In the genomic region with DNA sequence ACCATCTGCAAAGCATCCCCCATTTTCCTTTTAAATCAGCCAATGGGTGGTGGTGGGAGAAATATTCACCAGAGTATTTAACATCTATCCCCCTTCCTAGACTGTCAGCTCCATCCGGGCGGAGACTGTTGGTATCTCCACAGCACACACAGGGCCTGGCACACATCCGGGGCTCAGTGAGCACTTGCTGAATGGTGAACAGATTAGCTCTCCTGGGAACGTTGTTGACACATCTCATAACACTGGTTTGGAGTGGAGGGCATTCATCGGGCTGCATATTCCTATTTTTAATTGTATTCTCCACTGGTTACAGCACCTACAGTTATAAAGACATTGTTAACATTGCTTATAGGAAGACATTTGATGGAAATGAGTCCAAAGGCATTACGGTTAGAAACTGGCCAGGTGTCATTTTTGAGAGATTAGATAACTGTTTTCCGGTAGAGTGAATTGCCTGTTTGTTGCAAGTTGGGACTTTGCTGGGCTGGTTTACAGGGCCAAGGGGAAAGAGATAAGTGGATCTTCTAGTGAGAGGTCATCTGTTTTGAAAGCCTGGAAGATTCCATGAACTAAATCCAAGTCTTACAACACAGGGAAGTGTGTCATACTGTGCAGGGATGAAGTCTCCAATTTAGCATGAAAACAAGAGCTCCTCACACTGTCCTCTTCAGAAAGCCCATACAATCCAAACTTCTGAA, we compare ENCODE assay signal across 10 cellular contexts.
DNase-seq lines count a peak whose midpoint lies in the region; ATAC-seq, FAIRE-seq and TF ChIP-seq lines count a peak whose summit lies in the region.
"Had no signal": no experiment of that assay in that cellular context is flagged by ENCODE, and none has a peak within 500 bp of the region (broad histone marks: within the 10 kb centered on the region; RNA-seq: fewer than 3 reads in every experiment).

No MANE protein-coding gene starts in this region.

- TF ChIP-seq POLR2A in body of pancreas (IDR thresholded peaks at IDR 0.05) (no peak), H54 (IDR thresholded peaks at IDR 0.05; ENCODE audit: low read depth, low read length) (no peak)

- peaks cover 32% of the 10 kb centered on the region for H3K4me1 ChIP-seq in body of pancreas

- POLR2A ChIA-PET in naive thymus-derived CD8-positive, alpha-beta T cell (lab: Charles Lee): no interaction called here

- H3K36me3 ChIP-seq in body of pancreas (replicated peaks in 1 of 2; ENCODE audit: insufficient read depth in 1 of 2, low read depth in 2 of 2): no peaks in the 10 kb centered on the region

- H3K9me3 Mint-ChIP-seq in naive thymus-derived CD8-positive, alpha-beta T cell: no peaks in the 10 kb centered on the region

- DNase-seq in HuH-7 (ENCODE audit: low spot score): peak; percentile 59
- peak in 3 of 4 donors; percentile 26 to 54 (median 38) for DNase-seq in body of pancreas
- peak; percentile 50 for DNase-seq in hepatic stellate cell (ENCODE audit: low spot score)
- DNase-seq in stromal cell of bone marrow (ENCODE audit: low read depth): peak; percentile 67
- no peak for DNase-seq in caudate nucleus (lab: John Stamatoyannopoulos, UW)
- no peak for DNase-seq in H54 (ENCODE audit: insufficient read length, low spot score)
- DNase-seq in naive thymus-derived CD8-positive, alpha-beta T cell: no peak
- DNase-seq in middle frontal gyrus (ENCODE audit: extremely low spot score, low spot score): no peak
- DNase-seq: glutamatergic neuron had no signal

- H3K4me3 ChIP-seq in body of pancreas: no peak overlapping the region

- WGBS in body of pancreas, 2 donors: 18 to 25% methylated on average over 7 of the region's 7 CpGs

- no peaks in the 10 kb centered on the region for H3K9me3 ChIP-seq in body of pancreas

- no peaks in the 10 kb centered on the region for H3K27me3 ChIP-seq in body of pancreas

- H3K27ac ChIP-seq in body of pancreas (peak overlapping the region; percentile 51 to 77 (median 64)), caudate nucleus (ENCODE audit: low read depth, low read length) (no peak overlapping the region)

- no peaks in the 10 kb centered on the region for H3K36me3 Mint-ChIP-seq in naive thymus-derived CD8-positive, alpha-beta T cell

- H3K27me3 Mint-ChIP-seq in naive thymus-derived CD8-positive, alpha-beta T cell: peaks cover 0 to 16% (median 2%) of the 10 kb centered on the region in 5 donors

- no peaks in the 10 kb centered on the region for H3K4me1 Mint-ChIP-seq in naive thymus-derived CD8-positive, alpha-beta T cell

- H3K4me3 Mint-ChIP-seq in naive thymus-derived CD8-positive, alpha-beta T cell: no peak overlapping the region

- peak; percentile 75 for ATAC-seq in body of pancreas
- ATAC-seq in naive thymus-derived CD8-positive, alpha-beta T cell: no peak

- no peak overlapping the region for H3K27ac Mint-ChIP-seq in naive thymus-derived CD8-positive, alpha-beta T cell

- no peak for FAIRE-seq in H54 (lab: Jason Lieb, UNC)
- FAIRE-seq: G401.6 had no signal

- intact Hi-C loops in body of pancreas (cut with DNase I): no loop called here

- no peak for TF ChIP-seq CTCF in body of pancreas (IDR thresholded peaks at IDR 0.05)

Comparison
In these comparisons a context has a peak if more than half of its experiments do, and no peak if none do; other contexts are left out.
1. DNase-seq: peak in HuH-7 (single experiment), body of pancreas (3 of 4), hepatic stellate cell (single experiment) and stromal cell of bone marrow (single experiment); none in caudate nucleus (0 of 61), H54 (single experiment), naive thymus-derived CD8-positive, alpha-beta T cell (0 of 10) and middle frontal gyrus (single experiment).